ENCODE assay signal across 13 cellular contexts in genomic region chr1:227967815-227968214, GRCh38. TPM values are rescaled to one million over a fixed set of nuclear protein-coding genes. Genes with fewer than 3 reads are reported as not detected.
DNase-seq lines count a peak whose midpoint lies in the region; ATAC-seq and TF ChIP-seq lines count a peak whose summit lies in the region.
"Not testable (repeated sequence)": the region's sequence is repeated elsewhere in the genome, so short reads cannot be mapped to it uniquely, and the experiment has no call there.
"Had no signal": no experiment of that assay in that cellular context is flagged by ENCODE, and none has a peak within 500 bp of the region (broad histone marks: within the 10 kb centered on the region; RNA-seq: fewer than 3 reads in every experiment).

No MANE protein-coding gene starts in this region.

- H3K4me2 ChIP-seq in DOHH2 (ENCODE audit: low read length); GM23248 (ENCODE audit: unreplicated experiment); PC-3 (ENCODE audit: low read length): not testable (repeated sequence)

- not testable (repeated sequence) for H3K79me2 ChIP-seq in DOHH2 (ENCODE audit: control insufficient read depth, low read length); GM23248 (ENCODE audit: insufficient read depth); PC-3 (ENCODE audit: low read length)

- H3K9me3 Mint-ChIP-seq in stimulated activated naive CD8-positive, alpha-beta T cell treated with anti-CD3 and anti-CD28 coated beads, Interleukin-15, amount 100 ng/mL, for 72 hours: not testable (repeated sequence)

- in situ Hi-C loops in GM23248 (cut with MboI): not testable (repeated sequence)

- BruUV-seq in PC-3 (replicated peaks; lab: Mats Ljungman, UMichigan): not testable (repeated sequence)

- not testable (repeated sequence) for ATAC-seq in PC-3; foreskin keratinocyte; stimulated activated naive CD8-positive, alpha-beta T cell treated with anti-CD3 and anti-CD28 coated beads, Interleukin-15, amount 100 ng/mL, for 72 hours

- TF ChIP-seq RAD21 in Ishikawa (IDR thresholded peaks at IDR 0.05; ENCODE audit: low read depth): peak; percentile 24; the same call in 1 of the 2 replicates

- peak; percentile 9; the same call in 1 of the 2 replicates for TF ChIP-seq CTCF in 22Rv1 (IDR thresholded peaks at IDR 0.05)
- TF ChIP-seq CTCF in DOHH2 (IDR thresholded peaks at IDR 0.05; ENCODE audit: low read depth, low read length, poor library complexity, severe bottlenecking): peak; percentile 21
- TF ChIP-seq CTCF in PC-3 (conservative IDR thresholded peaks at IDR 0.05; ENCODE audit: low read depth, low read length): peak; percentile 31
- peak; percentile 27 for TF ChIP-seq CTCF in choroid plexus epithelial cell (conservative IDR thresholded peaks at IDR 0.05; ENCODE audit: low read depth, low read length)
- TF ChIP-seq CTCF in foreskin keratinocyte (conservative IDR thresholded peaks at IDR 0.05): peak; percentile 29

- POLR2A ChIA-PET in PC-3 (lab: Charles Lee; ENCODE audit: unreplicated experiment): not testable (repeated sequence)

- H3K4me3 Mint-ChIP-seq in stimulated activated naive CD8-positive, alpha-beta T cell treated with anti-CD3 and anti-CD28 coated beads, Interleukin-15, amount 100 ng/mL, for 72 hours: not testable (repeated sequence)

- 34 to 46% methylated on average over 5 of the region's 5 CpGs for WGBS in GM23248 (ENCODE audit: low coverage in 1 of 2, low lambda C conversion rate in 2 of 2, missing lambda C conversion rate in 2 of 2), 2 experiments

- H3K36me3 ChIP-seq in DOHH2 (ENCODE audit: control insufficient read depth, low read length); GM23248 (ENCODE audit: low read depth); PC-3 (ENCODE audit: low read depth, low read length): not testable (repeated sequence)

- not testable (repeated sequence) for H3F3A ChIP-seq in DOHH2 (ENCODE audit: control insufficient read depth, insufficient read depth); GM23248 (ENCODE audit: insufficient read depth); PC-3 (ENCODE audit: low read length, unreplicated experiment)

- not testable (repeated sequence) for H3K27me3 ChIP-seq in DOHH2 (ENCODE audit: control insufficient read depth, low read length); GM23248 (replicated peaks; ENCODE audit: insufficient read depth); PC-3 (ENCODE audit: low read length); foreskin keratinocyte

- not testable (repeated sequence) for H3K27me3 Mint-ChIP-seq in stimulated activated naive CD8-positive, alpha-beta T cell treated with anti-CD3 and anti-CD28 coated beads, Interleukin-15, amount 100 ng/mL, for 72 hours

- not testable (repeated sequence) for H4K20me1 ChIP-seq in DOHH2 (ENCODE audit: control insufficient read depth, insufficient read depth, low read depth, low read length); GM23248 (ENCODE audit: insufficient read depth); PC-3 (ENCODE audit: low read length)

- H3K9me2 ChIP-seq in DOHH2 (replicated peaks; ENCODE audit: control insufficient read depth, low read length); GM23248 (ENCODE audit: insufficient read depth); PC-3 (replicated peaks; ENCODE audit: low read length): not testable (repeated sequence)

- peak; percentile 36 for DNase-seq in GM23248
- not testable (repeated sequence) for DNase-seq in PC-3; choroid plexus epithelial cell (ENCODE audit: low read depth); foreskin keratinocyte
- DNase-seq in stimulated activated naive CD8-positive, alpha-beta T cell treated with anti-CD3 and anti-CD28 coated beads, Interleukin-15, amount 100 ng/mL, for 72 hours: peak in 1 of 2 donors; percentile 11

- not testable (repeated sequence) for H3K9me3 ChIP-seq in DOHH2 (ENCODE audit: control insufficient read depth, insufficient read depth, low read length); GM23248 (ENCODE audit: low read depth); PC-3 (ENCODE audit: low read length)

- H3K4me1 Mint-ChIP-seq in stimulated activated naive CD8-positive, alpha-beta T cell treated with anti-CD3 and anti-CD28 coated beads, Interleukin-15, amount 100 ng/mL, for 72 hours: not testable (repeated sequence)

- TF ChIP-seq EP300 in Ishikawa (IDR thresholded peaks at IDR 0.05; ENCODE audit: borderline replicate concordance): not testable (repeated sequence)

- intact Hi-C loops in PC-3 (cut with micrococcal nuclease): not testable (repeated sequence)

- not testable (repeated sequence) for H2AFZ ChIP-seq in GM23248; PC-3 (ENCODE audit: low read length)

- H3K9ac ChIP-seq in GM23248; PC-3 (ENCODE audit: low read length): not testable (repeated sequence)

- not testable (repeated sequence) for H3K4me1 ChIP-seq in DOHH2 (ENCODE audit: control insufficient read depth, low read length); GM23248 (ENCODE audit: insufficient read depth); PC-3 (ENCODE audit: insufficient read depth, low read length); foreskin keratinocyte

- H3K27ac Mint-ChIP-seq in stimulated activated naive CD8-positive, alpha-beta T cell treated with anti-CD3 and anti-CD28 coated beads, Interleukin-15, amount 100 ng/mL, for 72 hours: peak overlapping the region; percentile 55 to 79

- not testable (repeated sequence) for H3K27ac ChIP-seq in 22Rv1; DOHH2 (ENCODE audit: low read depth, low read length); GM23248; PC-3 (ENCODE audit: low read length); foreskin keratinocyte

- CTCF ChIA-PET in PC-3 (lab: Charles Lee): not testable (repeated sequence)

- not testable (repeated sequence) for H3K4me3 ChIP-seq in DOHH2 (ENCODE audit: low read length); GM23248; PC-3 (ENCODE audit: low read length); choroid plexus epithelial cell (ENCODE audit: low read depth, low read length)

RNA-seq across cellular contexts. Expression of gene WNT9A, which starts 20.1 kb away (rescaled TPM):
- total RNA-seq in GM23248 (2014; rRNA removed; shearing (Covaris generic)): 2.1 TPM in 2 replicates
- 0.09 and 0.29 TPM in 2 replicates for polyA plus RNA-seq in GM23248 (2016; fragmentation: Nextera tagmentation; extraction: Ambion mirVana)
- 22.2 and 36.6 TPM in 2 replicates for total RNA-seq in PC-3 (2014; rRNA removed)
- 0.53 and 2.0 TPM in 2 replicates for total RNA-seq in foreskin keratinocyte
- 0.39 and 1.6 TPM in 2 replicates for polyA plus RNA-seq in foreskin keratinocyte
- total RNA-seq: CD8-positive, alpha-beta T cell had no signal
- polyA plus RNA-seq: HepG2 had no signal

RNA-seq across cellular contexts. Expression of gene WNT3A, which starts 39.0 kb away (rescaled TPM):
- total RNA-seq in GM23248 (2014; rRNA removed; shearing (Covaris generic)): not detected in 2 replicates
- not detected in 2 replicates for polyA plus RNA-seq in GM23248 (2016; fragmentation: Nextera tagmentation; extraction: Ambion mirVana)
- total RNA-seq in PC-3 (2014; rRNA removed): 1.0 and 1.5 TPM in 2 replicates
- total RNA-seq in foreskin keratinocyte: 0.04 TPM in 1 of 2 replicates, not detected in the other
- 0.02 and 0.07 TPM in 2 replicates for polyA plus RNA-seq in foreskin keratinocyte
- total RNA-seq: Calu3; HepG2; Right ventricle myocardium superior; T-helper 2 cell treated with Interferon-gamma antibody and Interleukin-4, amounts not matched to agents 100 ng/mL and 5 ng/mL, for 36 hours had no signal
- polyA plus RNA-seq: HepG2 had no signal
